In the genomic region with DNA sequence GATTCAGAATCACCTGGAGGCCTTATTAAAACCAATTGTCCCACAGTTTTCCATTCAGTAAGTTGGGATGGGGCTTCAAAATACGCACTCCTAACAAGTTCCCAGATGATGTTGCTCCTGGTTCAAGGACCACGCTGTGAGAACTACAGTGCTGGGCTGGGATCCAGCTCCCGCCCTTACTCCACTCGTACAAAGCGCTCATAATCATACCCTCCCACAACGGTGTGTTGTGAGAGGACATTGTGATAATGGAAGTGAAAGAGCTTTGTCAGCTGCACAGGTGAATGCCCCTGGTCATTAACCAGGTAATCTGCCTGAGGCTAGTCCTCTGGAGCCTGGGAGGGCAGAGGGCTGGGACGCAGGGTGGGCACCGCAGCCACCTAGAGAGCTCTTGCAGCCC, we compare ENCODE assay signal across 8 cellular contexts. TPM values are rescaled to one million over a fixed set of nuclear protein-coding genes. Genes with fewer than 3 reads are reported as not detected.
DNase-seq lines count a peak whose midpoint lies in the region; ATAC-seq and TF ChIP-seq lines count a peak whose summit lies in the region.

No MANE protein-coding gene starts in this region.

- H3K27me3 ChIP-seq in left lung, result no peaks in the 10 kb centered on the region
- H3K27me3 ChIP-seq in uterus, result no peaks in the 10 kb centered on the region

- H3K4me3 ChIP-seq in left lung (peak overlapping the region in 1 of 2 donors; percentile 60), uterus (peak overlapping the region in 1 of 2 donors; percentile 55)

- ATAC-seq in left lung, result peak; percentile 4
- no peak for ATAC-seq in GM18861 (IDR thresholded peaks at IDR 0.05; ENCODE audit: unreplicated experiment)

- no peak for TF ChIP-seq POLR2A in uterus (IDR thresholded peaks at IDR 0.05)

- H3K4me3 Mint-ChIP-seq in activated naive CD4-positive, alpha-beta T cell treated with anti-CD3 and anti-CD28 coated beads, Interleukin-2, amount 50 U/mL, for 24 hours, result peak overlapping the region; percentile 97
- peak overlapping the region; percentile 97 for H3K4me3 Mint-ChIP-seq in activated naive CD8-positive, alpha-beta T cell

- H3K27ac ChIP-seq in left lung (peak overlapping the region; percentile 96), uterus (peak overlapping the region; percentile 93 to 94)

- peak overlapping the region; percentile 70 for H3K27ac Mint-ChIP-seq in activated naive CD4-positive, alpha-beta T cell treated with anti-CD3 and anti-CD28 coated beads, Interleukin-2, amount 50 U/mL, for 24 hours
- no peak overlapping the region for H3K27ac Mint-ChIP-seq in activated naive CD8-positive, alpha-beta T cell

- no peaks in the 10 kb centered on the region for H3K9me3 ChIP-seq in left lung
- no peaks in the 10 kb centered on the region for H3K9me3 ChIP-seq in uterus

- H3K36me3 ChIP-seq in left lung (no peaks in the 10 kb centered on the region), uterus (no peaks in the 10 kb centered on the region)

- no peaks in the 10 kb centered on the region for H3K27me3 Mint-ChIP-seq in activated naive CD4-positive, alpha-beta T cell treated with anti-CD3 and anti-CD28 coated beads, Interleukin-2, amount 50 U/mL, for 24 hours
- H3K27me3 Mint-ChIP-seq in activated naive CD8-positive, alpha-beta T cell, result no peaks in the 10 kb centered on the region

- TF ChIP-seq CTCF in left lung (IDR thresholded peaks at IDR 0.05) (no peak), uterus (IDR thresholded peaks at IDR 0.05) (no peak)

- no peaks in the 10 kb centered on the region for H3K9me3 Mint-ChIP-seq in activated naive CD4-positive, alpha-beta T cell treated with anti-CD3 and anti-CD28 coated beads, Interleukin-2, amount 50 U/mL, for 24 hours
- H3K9me3 Mint-ChIP-seq in activated naive CD8-positive, alpha-beta T cell (ENCODE audit: low read depth), result no peaks in the 10 kb centered on the region

- intact Hi-C loops in left lung (cut with DNase I), result no loop called here
- intact Hi-C loops in uterus (cut with DNase I; ENCODE audit: low total_unique reads), result loop anchor here (10.0 kb wide), 1 partner anchor 341 kb away; no protein-coding TSS in a partner anchor

- DNase-seq in activated naive CD4-positive, alpha-beta T cell (lab: John Stamatoyannopoulos, UW), result no peak
- DNase-seq in left lung, result no peak
- DNase-seq in uterus, result peak; percentile 39 to 44
- DNase-seq in SK-N-DZ (ENCODE audit: low spot score), result no peak
- DNase-seq in AG08395 (ENCODE audit: low spot score), result no peak

- H3K4me1 ChIP-seq in left lung (peaks cover 25 to 62% of the 10 kb centered on the region in 2 donors), uterus (peaks cover 0 to 4% of the 10 kb centered on the region in 2 donors)

- H3K4me1 Mint-ChIP-seq in activated naive CD4-positive, alpha-beta T cell treated with anti-CD3 and anti-CD28 coated beads, Interleukin-2, amount 50 U/mL, for 24 hours, result peaks cover 53% of the 10 kb centered on the region
- peaks cover 57% of the 10 kb centered on the region for H3K4me1 Mint-ChIP-seq in activated naive CD8-positive, alpha-beta T cell (ENCODE audit: low read depth)

- H3K36me3 Mint-ChIP-seq in activated naive CD4-positive, alpha-beta T cell treated with anti-CD3 and anti-CD28 coated beads, Interleukin-2, amount 50 U/mL, for 24 hours, result peaks cover 18% of the 10 kb centered on the region
- H3K36me3 Mint-ChIP-seq in activated naive CD8-positive, alpha-beta T cell, result peaks cover 13% of the 10 kb centered on the region

RNA-seq across cellular contexts. Expression of a gene that starts 1.3 kb away (rescaled TPM):
- total RNA-seq in left lung (100 to 1,000 TPM in 1 of 2 donors, 10 to 100 TPM in 1; 88.4 to 244 TPM), uterus (10 to 100 TPM; 10.2 to 26.3 (median 20.8) TPM)
- 2.5 TPM in 1 of 2 replicates, not detected in the other for polyA plus RNA-seq in SK-N-DZ (2014; cell fraction: cytosol; rRNA removed)
- not detected in 2 replicates for polyA plus RNA-seq in SK-N-DZ (2014; cell fraction: nucleus; rRNA removed)

Comparison
In these comparisons a context has a peak if more than half of its experiments do, and no peak if none do; other contexts are left out.
1. DNase-seq: peak in uterus (2 of 2); none in activated naive CD4-positive, alpha-beta T cell (0 of 4), left lung (0 of 2), SK-N-DZ (single experiment) and AG08395 (single experiment).